ENCODE assay signal across 23 cellular contexts in the genomic region with DNA sequence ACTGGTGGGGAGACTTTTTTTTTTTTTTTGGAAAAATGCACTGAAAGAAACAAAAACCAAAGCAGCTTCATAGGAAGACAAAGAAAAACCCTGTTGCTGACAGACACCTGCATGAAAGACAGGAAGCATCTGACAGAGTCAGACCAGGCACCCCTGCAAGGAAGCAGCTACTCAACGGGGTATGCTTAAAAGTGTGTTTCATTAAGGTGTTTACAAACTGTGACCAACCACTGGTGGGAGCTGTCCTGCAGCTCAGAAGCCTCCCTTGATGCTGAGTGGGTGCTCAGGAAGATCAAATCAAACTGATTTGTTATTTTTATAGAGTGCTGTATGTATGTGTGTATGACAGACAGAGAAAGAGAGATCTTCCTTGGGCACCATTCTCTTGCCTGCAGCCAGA. TPM values are rescaled to one million over a fixed set of nuclear protein-coding genes. Genes with fewer than 3 reads are reported as not detected.
A peak's percentile ranks its signal among the peaks of the same experiment; 100 is the strongest.
DNase-seq lines count a peak whose midpoint lies in the region; ATAC-seq and TF ChIP-seq lines count a peak whose summit lies in the region.
"Had no signal": no experiment of that assay in that cellular context is flagged by ENCODE, and none has a peak within 500 bp of the region (broad histone marks: within the 10 kb centered on the region; RNA-seq: fewer than 3 reads in every experiment).

No MANE protein-coding gene starts in this region.

- H3K18ac ChIP-seq in mesenchymal stem cell (ENCODE audit: low read depth in 1 of 2, low read length in 2 of 2), result no peak overlapping the region

- no peaks in the 10 kb centered on the region for H3K36me3 ChIP-seq in KOPT-K1 (ENCODE audit: insufficient read depth, low read length)
- H3K36me3 ChIP-seq in mesenchymal stem cell (ENCODE audit: control insufficient read depth in 1 of 2, insufficient read depth in 2 of 2, low read depth in 1 of 2, low read length in 2 of 2), result no peaks in the 10 kb centered on the region
- no peaks in the 10 kb centered on the region for H3K36me3 ChIP-seq in gastrocnemius medialis
- H3K36me3 ChIP-seq: esophagus muscularis mucosa, upper lobe of right lung had no signal

- H2BK120ac ChIP-seq in mesenchymal stem cell (ENCODE audit: low read depth, low read length), result no peak overlapping the region

- no peak overlapping the region for H3K14ac ChIP-seq in mesenchymal stem cell (ENCODE audit: low read length in 2 of 2)

- TF ChIP-seq POLR2A in gastrocnemius medialis (IDR thresholded peaks at IDR 0.05), result no peak

- no peak overlapping the region for H4K91ac ChIP-seq in mesenchymal stem cell (ENCODE audit: low read length)

- H2BK15ac ChIP-seq in mesenchymal stem cell (ENCODE audit: low read depth, poor library complexity, severe bottlenecking), result no peak overlapping the region

- no peak overlapping the region for H3K9ac ChIP-seq in mesenchymal stem cell (ENCODE audit: low read length)

- 25% methylated on average over 1 of the region's 1 CpG for WGBS in mesenchymal stem cell

- ATAC-seq in HG03378 (IDR thresholded peaks at IDR 0.05; ENCODE audit: unreplicated experiment) (no peak), GM19035 (IDR thresholded peaks at IDR 0.05; ENCODE audit: unreplicated experiment) (no peak), gastrocnemius medialis (no peak)
- ATAC-seq: upper lobe of right lung had no signal

- DNase-seq in RPMI8226, result peak; percentile 33
- peak; percentile 20 for DNase-seq in left kidney (ENCODE audit: low read depth, low spot score)
- no peak for DNase-seq in mesenchymal stem cell
- no peak for DNase-seq in gastrocnemius medialis
- DNase-seq: activated CD4-positive, alpha-beta T cell treated with anti-CD3 and anti-CD28 coated beads, Interleukin-2, amount 10 ng/mL, durations not matched to agents 24 days and 14 days; activated CD8-positive, alpha-beta memory T cell treated with anti-CD3 and anti-CD28 coated beads, Interleukin-2, amount 50 U/mL, for 48 hours; activated effector memory CD4-positive, alpha-beta T cell treated with anti-CD3 and anti-CD28 coated beads, Interleukin-2, amount 50 U/mL, for 16 hours; amniotic stem cell; Caco-2; HCEC 1CT; NCI-H1092 treated with DMSO at 0.1 percent for 48 hours; NCI-H2081 treated with DMSO at 0.1 percent for 48 hours; NCI-H69; retina; upper lobe of right lung had no signal

- H3K23ac ChIP-seq in mesenchymal stem cell (ENCODE audit: low read length in 2 of 2), result no peak overlapping the region

- peak; percentile 11; the same call in 1 of the 3 replicates for TF ChIP-seq CTCF in GM12872 (IDR thresholded peaks at IDR 0.05; ENCODE audit: insufficient read depth, low read depth, low read length)
- TF ChIP-seq CTCF in gastrocnemius medialis (IDR thresholded peaks at IDR 0.05 in 4 of 5, conservative IDR thresholded peaks at IDR 0.05 in 1 of 5), result no peak

- H2BK12ac ChIP-seq in mesenchymal stem cell (ENCODE audit: low read length in 2 of 2), result no peak overlapping the region

- in situ Hi-C loops in gastrocnemius medialis (cut with MboI; ENCODE audit: low sequenced_read_pairs in 4 of 4), result no loop called here

- H3K9me3 ChIP-seq in KOPT-K1 (ENCODE audit: insufficient read depth, low read length, poor library complexity, severe bottlenecking), result no peaks in the 10 kb centered on the region
- no peaks in the 10 kb centered on the region for H3K9me3 ChIP-seq in mesenchymal stem cell (ENCODE audit: control insufficient read depth, low read length)
- no peaks in the 10 kb centered on the region for H3K9me3 ChIP-seq in gastrocnemius medialis
- H3K9me3 ChIP-seq: Caco-2, esophagus muscularis mucosa, upper lobe of right lung had no signal

- H3K27ac ChIP-seq in KOPT-K1 (ENCODE audit: low read depth, low read length, poor library complexity, severe bottlenecking) (peak overlapping the region; percentile 30), mesenchymal stem cell (ENCODE audit: low read length, poor library complexity, severe bottlenecking) (no peak overlapping the region), gastrocnemius medialis (no peak overlapping the region)
- H3K27ac ChIP-seq: esophagus muscularis mucosa, upper lobe of right lung had no signal

- H3K4me1 ChIP-seq in mesenchymal stem cell (ENCODE audit: control insufficient read depth, insufficient read depth, low read depth, low read length) (no peaks in the 10 kb centered on the region), gastrocnemius medialis (no peaks in the 10 kb centered on the region)
- H3K4me1 ChIP-seq: Caco-2, esophagus muscularis mucosa, upper lobe of right lung had no signal

- H2BK5ac ChIP-seq in mesenchymal stem cell (ENCODE audit: low read depth, low read length, poor library complexity, severe bottlenecking), result no peak overlapping the region

- H2AK5ac ChIP-seq in mesenchymal stem cell (ENCODE audit: low read length, severe bottlenecking), result no peak overlapping the region

- no peaks in the 10 kb centered on the region for H3K79me1 ChIP-seq in mesenchymal stem cell (replicated peaks; ENCODE audit: low read length, poor library complexity, severe bottlenecking)

- H3K4ac ChIP-seq in mesenchymal stem cell (ENCODE audit: low read depth in 1 of 2, low read length in 2 of 2), result no peak overlapping the region

- intact Hi-C loops in gastrocnemius medialis (cut with DNase I; ENCODE audit: low total_unique reads), result no loop called here

- H3K4me2 ChIP-seq in mesenchymal stem cell (ENCODE audit: low read length, poor library complexity, severe bottlenecking), result no peak overlapping the region

- no peak overlapping the region for H2AFZ ChIP-seq in mesenchymal stem cell (ENCODE audit: low read depth, low read length)

- no peaks in the 10 kb centered on the region for H3K27me3 ChIP-seq in mesenchymal stem cell (ENCODE audit: control insufficient read depth in 1 of 2, insufficient read depth in 1 of 2, low read length in 2 of 2)
- H3K27me3 ChIP-seq in gastrocnemius medialis, result no peaks in the 10 kb centered on the region
- H3K27me3 ChIP-seq: upper lobe of right lung had no signal

- no peak overlapping the region for H3K4me3 ChIP-seq in mesenchymal stem cell (ENCODE audit: insufficient read depth in 1 of 2, low read depth in 1 of 2, low read length in 2 of 2)
- no peak overlapping the region for H3K4me3 ChIP-seq in gastrocnemius medialis
- H3K4me3 ChIP-seq: esophagus muscularis mucosa, upper lobe of right lung had no signal

- H4K8ac ChIP-seq in mesenchymal stem cell (ENCODE audit: low read length), result no peak overlapping the region

RNA-seq across cellular contexts. Expression of a gene that starts 34.7 kb away (rescaled TPM):
- polyA plus RNA-seq in mesenchymal stem cell (2013, experiment 1 of 2), result 0.10 TPM
- 0.11 TPM for polyA plus RNA-seq in mesenchymal stem cell (2013, experiment 2 of 2)
- 10 to 100 TPM in 3 of 4 donors, 1 to 10 TPM in 1; 3.8 to 29.7 (median 15.9) TPM for total RNA-seq in gastrocnemius medialis
- total RNA-seq: activated CD4-positive, alpha-beta T cell treated with anti-CD3 and anti-CD28 coated beads, Interleukin-2, amount 10 ng/mL, durations not matched to agents 24 days and 14 days; Caco-2; G401; liver had no signal
- polyA plus RNA-seq: IgD-negative memory B cell, liver had no signal

Comparison
In these comparisons a context has a peak if more than half of its experiments do, and no peak if none do; other contexts are left out.
1. DNase-seq: peak in RPMI8226 (single experiment) and left kidney (single experiment); none in mesenchymal stem cell (single experiment) and gastrocnemius medialis (0 of 2).